Comparison of ENCODE assay signal across 15 cellular contexts in the genomic region with DNA sequence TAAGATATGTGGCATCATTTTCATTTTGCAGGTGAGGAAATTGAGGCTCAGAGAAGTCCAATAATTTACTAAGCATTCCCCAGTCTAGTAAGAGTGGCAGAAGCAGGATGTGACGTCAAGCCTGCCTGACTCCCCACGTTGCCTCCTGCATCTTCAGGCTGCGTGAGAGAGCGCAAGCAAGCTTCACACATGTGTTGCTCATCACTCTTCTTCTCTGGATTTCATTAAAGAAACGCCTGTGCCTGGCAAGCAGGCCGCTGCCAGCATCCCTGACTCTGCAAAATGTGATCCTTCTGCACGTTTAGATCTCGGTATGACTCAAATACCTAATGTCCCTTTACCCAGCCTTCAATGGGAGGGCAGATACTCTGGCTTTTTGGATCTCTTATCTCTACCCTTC.
A peak's percentile ranks its signal among the peaks of the same experiment; 100 is the strongest.
DNase-seq lines count a peak whose midpoint lies in the region; ATAC-seq and TF ChIP-seq lines count a peak whose summit lies in the region.
"Had no signal": no experiment of that assay in that cellular context is flagged by ENCODE, and none has a peak within 500 bp of the region (broad histone marks: within the 10 kb centered on the region; RNA-seq: fewer than 3 reads in every experiment).

No MANE protein-coding gene starts in this region.

- intact Hi-C loops in sciatic nerve (cut with DNase I) = no loop called here

- DNase-seq in Ammon's horn (ENCODE audit: low spot score) (peak; percentile 27), RPMI8226 (peak; percentile 21), fibroblast of gingiva (ENCODE audit: low read depth) (peak; percentile 99), sciatic nerve (ENCODE audit: low spot score) (no peak), NCI-H2227 (lab: John Stamatoyannopoulos, UW; ENCODE audit: unreplicated experiment) (no peak)
- DNase-seq: activated T-cell treated with anti-CD3 and anti-CD28 coated beads, Interleukin-2, amount 50 U/mL, for 24 hours; dermis blood vessel endothelial cell; DMS79; foreskin keratinocyte; NCI-H1092 treated with DMSO at 0.1 percent for 48 hours; stimulated activated CD4-positive, alpha-beta T cell treated with anti-CD3 and anti-CD28 coated beads, Interleukin-15, amount 100 ng/mL, for 24 hours; testis had no signal

- H3K27me3 ChIP-seq in gastroesophageal sphincter = no peaks in the 10 kb centered on the region
- H3K27me3 ChIP-seq: foreskin keratinocyte, testis had no signal

- H3K36me3 ChIP-seq in gastroesophageal sphincter = no peaks in the 10 kb centered on the region

- H3K27ac ChIP-seq in gastroesophageal sphincter = no peak overlapping the region
- H3K27ac ChIP-seq: foreskin keratinocyte, testis had no signal

- H3K4me3 ChIP-seq in gastroesophageal sphincter = no peak overlapping the region
- H3K4me3 ChIP-seq: testis had no signal

- peaks cover 0 to 7% (median 0%) of the 10 kb centered on the region in 3 donors for H3K9me3 ChIP-seq in gastroesophageal sphincter
- H3K9me3 ChIP-seq: testis had no signal

- TF ChIP-seq EP300 in gastroesophageal sphincter (IDR thresholded peaks at IDR 0.05) = no peak

- ATAC-seq in sciatic nerve = peak; percentile 65
- ATAC-seq in HG03442 (IDR thresholded peaks at IDR 0.05; ENCODE audit: unreplicated experiment) = no peak
- no peak for ATAC-seq in GM21723 (IDR thresholded peaks at IDR 0.05; ENCODE audit: unreplicated experiment)
- ATAC-seq in gastroesophageal sphincter = no peak
- ATAC-seq: foreskin keratinocyte had no signal

- TF ChIP-seq POLR2A in gastroesophageal sphincter (IDR thresholded peaks at IDR 0.05) = no peak

- H3K4me1 ChIP-seq in gastroesophageal sphincter = peaks cover 0 to 16% (median 4%) of the 10 kb centered on the region in 3 donors
- H3K4me1 ChIP-seq: foreskin keratinocyte had no signal

- TF ChIP-seq CTCF in gastroesophageal sphincter (IDR thresholded peaks at IDR 0.05) = no peak

- WGBS in gastroesophageal sphincter (ENCODE audit: low coverage in 1 of 2), 2 donors = 89% methylated on average over 4 of the region's 8 CpGs; no CpG with 5 or more reads in 1 of the 2 donors

Comparison
In these comparisons a context has a peak if more than half of its experiments do, and no peak if none do; other contexts are left out.
1. DNase-seq: peak in Ammon's horn (single experiment), RPMI8226 (single experiment) and fibroblast of gingiva (single experiment); none in sciatic nerve (single experiment) and NCI-H2227 (single experiment).